8 cellular contexts compared by ENCODE assay signal in genomic region chrX:2812161-2812907, GRCh38. TPM values are rescaled to one million over a fixed set of nuclear protein-coding genes. Genes with fewer than 3 reads are reported as not detected.
DNase-seq lines count a peak whose midpoint lies in the region; ATAC-seq, FAIRE-seq and TF ChIP-seq lines count a peak whose summit lies in the region.
"Not testable (repeated sequence)": the region's sequence is repeated elsewhere in the genome, so short reads cannot be mapped to it uniquely, and the experiment has no call there.

No MANE protein-coding gene starts in this region.

- H3K27ac Mint-ChIP-seq in activated T-helper 17 cell treated with anti-CD3 and anti-CD28 coated beads, Interleukin-2, amount 50 U/mL, for 72 hours = not testable (repeated sequence)

- not testable (repeated sequence) for H3K9me1 ChIP-seq in endothelial cell of umbilical vein (replicated peaks; ENCODE audit: control insufficient read depth, extremely low read depth, insufficient read depth, low read length)

- H3K4me3 ChIP-seq in AG04450 (ENCODE audit: low read depth, low read length) (peak overlapping the region; percentile 4; the same call in 1 of the 2 replicates), SJCRH30 (peak overlapping the region; percentile 49), endothelial cell of umbilical vein (replicated peaks in 1 of 3; ENCODE audit: insufficient read depth in 1 of 3, low read depth in 1 of 3, low read length in 3 of 3) (peak overlapping the region in 1 of 3 experiments; percentile 6)
- peak overlapping the region; percentile 25; the same call in 1 of the 2 replicates for H3K4me3 ChIP-seq in Jurkat, Clone E6-1 (ENCODE audit: low read length)
- not testable (repeated sequence) for H3K4me3 ChIP-seq in lung

- peak overlapping the region; percentile 58 for H2AFZ ChIP-seq in endothelial cell of umbilical vein (ENCODE audit: low read depth, low read length)

- H3K4me2 ChIP-seq in endothelial cell of umbilical vein (ENCODE audit: insufficient read depth, low read length) = not testable (repeated sequence)

- not testable (repeated sequence) for H3K27ac ChIP-seq in AG04450 (ENCODE audit: low read depth, low read length); endothelial cell of umbilical vein (ENCODE audit: insufficient read depth, low read depth, low read length); lung (ENCODE audit: low read depth in 1 of 2, low read length in 1 of 2)
- H3K27ac ChIP-seq in SJCRH30 = peak overlapping the region; percentile 47

- not testable (repeated sequence) for BruUV-seq in endothelial cell of umbilical vein (replicated peaks; lab: Mats Ljungman, UMichigan)

- CTCF ChIA-PET in AG04450 (lab: Charles Lee) (interaction anchor here (0.7 kb wide), 1 partner anchor 9 kb away, joined by 3 read pairs; no protein-coding TSS in a partner anchor), endothelial cell of umbilical vein (lab: Charles Lee) (interaction anchor here (0.6 to 1.1 kb wide), 2 partner anchors 9 to 12 kb away, joined by 3 read pairs; no protein-coding TSS in a partner anchor)

- not testable (repeated sequence) for H3K27me3 Mint-ChIP-seq in activated T-helper 17 cell treated with anti-CD3 and anti-CD28 coated beads, Interleukin-2, amount 50 U/mL, for 72 hours

- H3K9me3 Mint-ChIP-seq in activated T-helper 17 cell treated with anti-CD3 and anti-CD28 coated beads, Interleukin-2, amount 50 U/mL, for 72 hours = not testable (repeated sequence)

- POLR2A ChIA-PET in AG04450 (lab: Yijun Ruan, JAX); endothelial cell of umbilical vein (lab: Charles Lee): not testable (repeated sequence)

- not testable (repeated sequence) for H3K36me3 Mint-ChIP-seq in activated T-helper 17 cell treated with anti-CD3 and anti-CD28 coated beads, Interleukin-2, amount 50 U/mL, for 72 hours (ENCODE audit: low read depth)

- H3K36me3 ChIP-seq in SJCRH30; endothelial cell of umbilical vein (ENCODE audit: control insufficient read depth in 2 of 2, extremely low read depth in 1 of 2, insufficient read depth in 2 of 2, low read length in 2 of 2); lung (ENCODE audit: control insufficient read depth in 2 of 2, insufficient read depth in 2 of 2, low read length in 2 of 2): not testable (repeated sequence)

- H3K9me3 ChIP-seq in AG04450 (ENCODE audit: control insufficient read depth, insufficient read depth, low read length); SJCRH30 (replicated peaks); endothelial cell of umbilical vein (replicated peaks; ENCODE audit: control insufficient read depth, insufficient read depth, low read length); lung (ENCODE audit: control insufficient read depth in 2 of 2, insufficient read depth in 1 of 2, low read length in 1 of 2): not testable (repeated sequence)

- peak; percentile 44 for FAIRE-seq in endothelial cell of umbilical vein (lab: Jason Lieb, UNC)

- dilution Hi-C loops in endothelial cell of umbilical vein (cut with MboI; ENCODE audit: extremely low pct_ligation_motif_present, low sequenced_read_pairs) = not testable (repeated sequence)

- H4K20me1 ChIP-seq in endothelial cell of umbilical vein (replicated peaks; ENCODE audit: control insufficient read depth, extremely low read depth, insufficient read depth, low read length) = not testable (repeated sequence)

- TF ChIP-seq CTCF in AG04450 (IDR thresholded peaks at IDR 0.05; ENCODE audit: low read depth, low read length) = peak; percentile 60
- peak; percentile 22 to 41 for TF ChIP-seq CTCF in endothelial cell of umbilical vein (IDR thresholded peaks at IDR 0.05; ENCODE audit: extremely low read depth in 1 of 2, insufficient read depth in 1 of 2, low read depth in 1 of 2, low read length in 2 of 2)
- TF ChIP-seq CTCF in lung (IDR thresholded peaks at IDR 0.05; ENCODE audit: control extremely low read depth, extremely low read depth) = not testable (repeated sequence)

- not testable (repeated sequence) for H3K79me2 ChIP-seq in endothelial cell of umbilical vein (ENCODE audit: control insufficient read depth, insufficient read depth, low read length)

- 26 to 35% methylated on average over 12 to 15 of the region's 16 CpGs for WGBS in lung, 2 donors

- TF ChIP-seq POLR2A in endothelial cell of umbilical vein (IDR thresholded peaks at IDR 0.05; ENCODE audit: low read depth, low read length) = not testable (repeated sequence)

- H3K4me1 ChIP-seq in SJCRH30; endothelial cell of umbilical vein (ENCODE audit: control insufficient read depth, extremely low read depth, insufficient read depth, low read length); lung (ENCODE audit: control insufficient read depth in 2 of 2, insufficient read depth in 2 of 2, low read length in 2 of 2): not testable (repeated sequence)

- H3K4me1 Mint-ChIP-seq in activated T-helper 17 cell treated with anti-CD3 and anti-CD28 coated beads, Interleukin-2, amount 50 U/mL, for 72 hours = not testable (repeated sequence)

- intact Hi-C loops in endothelial cell of umbilical vein (cut with micrococcal nuclease) = loop anchor here (1.0 kb wide), 1 partner anchor 168 kb away; no protein-coding TSS in a partner anchor

- H3K4me3 Mint-ChIP-seq in activated T-helper 17 cell treated with anti-CD3 and anti-CD28 coated beads, Interleukin-2, amount 50 U/mL, for 72 hours = peak overlapping the region; percentile 30

- not testable (repeated sequence) for H3K27me3 ChIP-seq in AG04450 (ENCODE audit: control insufficient read depth, insufficient read depth, low read length); SJCRH30; endothelial cell of umbilical vein (ENCODE audit: control insufficient read depth in 2 of 2, insufficient read depth in 2 of 2, low read length in 2 of 2); lung (ENCODE audit: control insufficient read depth, insufficient read depth)

- ATAC-seq in GM18907 (IDR thresholded peaks at IDR 0.05; ENCODE audit: unreplicated experiment) (peak; percentile 77), lung (ENCODE audit: insufficient read depth, low FRiP score) (peak; percentile 58)
- peak; percentile 70 for ATAC-seq in activated T-helper 17 cell treated with anti-CD3 and anti-CD28 coated beads, Interleukin-2, amount 50 U/mL, for 72 hours (replicated peaks)

- not testable (repeated sequence) for DNase-seq in AG04450 (ENCODE audit: low read depth, low spot score)
- peak; percentile 35 for DNase-seq in Jurkat, Clone E6-1 (ENCODE audit: low read depth, low spot score)
- peak; percentile 64 to 85 for DNase-seq in SJCRH30
- DNase-seq in endothelial cell of umbilical vein (ENCODE audit: low read depth, low spot score) = peak; percentile 28
- peak; percentile 61 for DNase-seq in lung (ENCODE audit: low spot score)
- peak; percentile 15 for DNase-seq in stimulated activated CD4-positive, alpha-beta T cell treated with anti-CD3 and anti-CD28 coated beads, Interleukin-2, amount 100 ng/mL, for 4 hours (ENCODE audit: low read depth)

- not testable (repeated sequence) for H3K9ac ChIP-seq in endothelial cell of umbilical vein (replicated peaks; ENCODE audit: extremely low read depth, insufficient read depth, low read length)

RNA-seq across cellular contexts. Expression of gene GYG2, which starts 16.4 kb away (rescaled TPM):
- polyA plus RNA-seq in AG04450 (2011; rRNA removed) (19.6 and 20.6 TPM in 2 replicates), endothelial cell of umbilical vein (0.05 and 0.12 TPM in 2 replicates), lung (under 1 TPM; 0.59 to 0.70 TPM)
- 34.0 and 52.8 TPM in 2 replicates for polyA minus RNA-seq in AG04450 (2011; rRNA and poly(A)+ RNA removed)
- polyA plus RNA-seq in Jurkat, Clone E6-1 (2012; ENCODE audit: insufficient read depth, insufficient read length) = not detected
- 13.7 and 14.4 TPM in 2 replicates for total RNA-seq in SJCRH30 (2014; rRNA removed; shearing (Covaris generic))
- total RNA-seq in activated T-helper 17 cell treated with anti-CD3 and anti-CD28 coated beads, Interleukin-2, amount 50 U/mL, for 72 hours = not detected
- total RNA-seq in endothelial cell of umbilical vein (0.22 TPM in 1 of 2 replicates, not detected in the other), lung (1 to 10 TPM; 4.6 to 5.4 TPM)
- 0.09 and 0.11 TPM in 2 replicates for polyA plus RNA-seq in endothelial cell of umbilical vein (2011; cell fraction: cytosol; rRNA removed)
- 0.11 and 0.18 TPM in 2 replicates for polyA plus RNA-seq in endothelial cell of umbilical vein (2011; cell fraction: nucleus; rRNA removed)
- polyA plus RNA-seq in endothelial cell of umbilical vein (2012) = 0.05 and 0.20 TPM in 2 replicates
- polyA minus RNA-seq in endothelial cell of umbilical vein = 0.06 TPM in 1 of 2 replicates, not detected in the other
- not detected for polyA minus RNA-seq in endothelial cell of umbilical vein (2011; cell fraction: cytosol; rRNA and poly(A)+ RNA removed)
- polyA minus RNA-seq in endothelial cell of umbilical vein (2011; cell fraction: nucleus; rRNA and poly(A)+ RNA removed) = not detected in 2 replicates
